Comparison of ENCODE assay signal across 1 cellular context in the genomic region with DNA sequence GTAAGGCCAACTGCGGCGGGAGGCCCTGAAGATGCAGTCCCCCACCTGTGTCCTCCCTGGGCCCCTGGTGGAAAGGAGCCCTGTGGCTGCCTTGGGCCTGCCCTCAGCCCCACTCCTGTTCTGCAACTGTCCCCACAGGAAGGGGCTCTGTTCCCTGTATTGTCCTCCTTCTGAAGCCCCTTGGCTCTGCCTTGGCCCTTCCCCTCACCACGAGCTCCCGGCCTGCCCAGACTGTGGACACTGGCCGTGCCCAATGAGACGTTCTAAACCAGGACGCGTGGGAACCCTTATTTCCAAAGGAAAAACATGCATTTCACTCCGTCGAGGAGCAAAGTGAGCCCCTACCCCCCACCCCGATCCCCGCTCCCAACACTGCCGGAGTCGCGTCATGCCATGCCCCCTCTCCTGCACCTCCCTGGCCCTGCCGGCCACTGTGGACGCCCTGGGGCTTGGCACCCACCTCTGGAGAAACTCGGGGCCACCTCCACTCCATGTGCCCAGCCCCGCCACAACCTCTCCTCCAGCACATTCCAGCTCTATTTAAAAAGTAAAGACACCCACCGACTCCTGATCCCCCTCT.
TF ChIP-seq lines count a peak whose summit lies in the region.

No MANE protein-coding gene starts in this region.

TF ChIP-seq in K562, 482 proteins besides CTCF, POLR2A, EP300 and RAD21:
- no peak for TF ChIP-seq CCNT2 (IDR thresholded peaks at IDR 0.05; ENCODE audit: borderline replicate concordance, extremely low read depth, insufficient read length, low read depth, low read length)
- TF ChIP-seq TAL1 (IDR thresholded peaks at IDR 0.05) = no peak
- TF ChIP-seq, protein P1, sequence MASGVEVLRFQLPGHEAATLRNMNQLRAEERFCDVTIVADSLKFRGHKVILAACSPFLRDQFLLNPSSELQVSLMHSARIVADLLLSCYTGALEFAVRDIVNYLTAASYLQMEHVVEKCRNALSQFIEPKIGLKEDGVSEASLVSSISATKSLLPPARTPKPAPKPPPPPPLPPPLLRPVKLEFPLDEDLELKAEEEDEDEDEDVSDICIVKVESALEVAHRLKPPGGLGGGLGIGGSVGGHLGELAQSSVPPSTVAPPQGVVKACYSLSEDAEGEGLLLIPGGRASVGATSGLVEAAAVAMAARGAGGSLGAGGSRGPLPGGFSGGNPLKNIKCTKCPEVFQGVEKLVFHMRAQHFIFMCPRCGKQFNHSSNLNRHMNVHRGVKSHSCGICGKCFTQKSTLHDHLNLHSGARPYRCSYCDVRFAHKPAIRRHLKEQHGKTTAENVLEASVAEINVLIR (CRISPR knock-in tag; IDR thresholded peaks at IDR 0.05) = no peak
- TF ChIP-seq NR2C2 (CRISPR knock-in tag; IDR thresholded peaks at IDR 0.05) = no peak
- no peak for TF ChIP-seq NR2C2 (tag; IDR thresholded peaks at IDR 0.05)
- TF ChIP-seq MAX (CRISPR knock-in tag; IDR thresholded peaks at IDR 0.05) = 0 out of 2 replicates have a peak, but pooled peaks have one; percentile 20
- TF ChIP-seq, protein P2, sequence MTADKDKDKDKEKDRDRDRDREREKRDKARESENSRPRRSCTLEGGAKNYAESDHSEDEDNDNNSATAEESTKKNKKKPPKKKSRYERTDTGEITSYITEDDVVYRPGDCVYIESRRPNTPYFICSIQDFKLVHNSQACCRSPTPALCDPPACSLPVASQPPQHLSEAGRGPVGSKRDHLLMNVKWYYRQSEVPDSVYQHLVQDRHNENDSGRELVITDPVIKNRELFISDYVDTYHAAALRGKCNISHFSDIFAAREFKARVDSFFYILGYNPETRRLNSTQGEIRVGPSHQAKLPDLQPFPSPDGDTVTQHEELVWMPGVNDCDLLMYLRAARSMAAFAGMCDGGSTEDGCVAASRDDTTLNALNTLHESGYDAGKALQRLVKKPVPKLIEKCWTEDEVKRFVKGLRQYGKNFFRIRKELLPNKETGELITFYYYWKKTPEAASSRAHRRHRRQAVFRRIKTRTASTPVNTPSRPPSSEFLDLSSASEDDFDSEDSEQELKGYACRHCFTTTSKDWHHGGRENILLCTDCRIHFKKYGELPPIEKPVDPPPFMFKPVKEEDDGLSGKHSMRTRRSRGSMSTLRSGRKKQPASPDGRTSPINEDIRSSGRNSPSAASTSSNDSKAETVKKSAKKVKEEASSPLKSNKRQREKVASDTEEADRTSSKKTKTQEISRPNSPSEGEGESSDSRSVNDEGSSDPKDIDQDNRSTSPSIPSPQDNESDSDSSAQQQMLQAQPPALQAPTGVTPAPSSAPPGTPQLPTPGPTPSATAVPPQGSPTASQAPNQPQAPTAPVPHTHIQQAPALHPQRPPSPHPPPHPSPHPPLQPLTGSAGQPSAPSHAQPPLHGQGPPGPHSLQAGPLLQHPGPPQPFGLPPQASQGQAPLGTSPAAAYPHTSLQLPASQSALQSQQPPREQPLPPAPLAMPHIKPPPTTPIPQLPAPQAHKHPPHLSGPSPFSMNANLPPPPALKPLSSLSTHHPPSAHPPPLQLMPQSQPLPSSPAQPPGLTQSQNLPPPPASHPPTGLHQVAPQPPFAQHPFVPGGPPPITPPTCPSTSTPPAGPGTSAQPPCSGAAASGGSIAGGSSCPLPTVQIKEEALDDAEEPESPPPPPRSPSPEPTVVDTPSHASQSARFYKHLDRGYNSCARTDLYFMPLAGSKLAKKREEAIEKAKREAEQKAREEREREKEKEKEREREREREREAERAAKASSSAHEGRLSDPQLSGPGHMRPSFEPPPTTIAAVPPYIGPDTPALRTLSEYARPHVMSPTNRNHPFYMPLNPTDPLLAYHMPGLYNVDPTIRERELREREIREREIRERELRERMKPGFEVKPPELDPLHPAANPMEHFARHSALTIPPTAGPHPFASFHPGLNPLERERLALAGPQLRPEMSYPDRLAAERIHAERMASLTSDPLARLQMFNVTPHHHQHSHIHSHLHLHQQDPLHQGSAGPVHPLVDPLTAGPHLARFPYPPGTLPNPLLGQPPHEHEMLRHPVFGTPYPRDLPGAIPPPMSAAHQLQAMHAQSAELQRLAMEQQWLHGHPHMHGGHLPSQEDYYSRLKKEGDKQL (CRISPR knock-in tag; IDR thresholded peaks at IDR 0.05; ENCODE audit: borderline replicate concordance) = no peak
- TF ChIP-seq ZNF75A (CRISPR knock-in tag; IDR thresholded peaks at IDR 0.05) = no peak
- TF ChIP-seq ZBTB11 (CRISPR knock-in tag; IDR thresholded peaks at IDR 0.05) = no peak
- TF ChIP-seq, protein P3, sequence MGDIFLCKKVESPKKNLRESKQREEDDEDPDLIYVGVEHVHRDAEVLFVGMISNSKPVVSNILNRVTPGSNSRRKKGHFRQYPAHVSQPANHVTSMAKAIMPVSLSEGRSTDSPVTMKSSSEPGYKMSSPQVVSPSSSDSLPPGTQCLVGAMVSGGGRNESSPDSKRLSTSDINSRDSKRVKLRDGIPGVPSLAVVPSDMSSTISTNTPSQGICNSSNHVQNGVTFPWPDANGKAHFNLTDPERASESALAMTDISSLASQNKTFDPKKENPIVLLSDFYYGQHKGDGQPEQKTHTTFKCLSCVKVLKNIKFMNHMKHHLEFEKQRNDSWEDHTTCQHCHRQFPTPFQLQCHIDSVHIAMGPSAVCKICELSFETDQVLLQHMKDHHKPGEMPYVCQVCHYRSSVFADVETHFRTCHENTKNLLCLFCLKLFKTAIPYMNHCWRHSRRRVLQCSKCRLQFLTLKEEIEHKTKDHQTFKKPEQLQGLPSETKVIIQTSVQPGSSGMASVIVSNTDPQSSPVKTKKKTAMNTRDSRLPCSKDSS (IDR thresholded peaks at IDR 0.05; ENCODE audit: low read depth, partially characterized antibody) = no peak
